ENCODE assay signal across 3 cellular contexts in the genomic region with DNA sequence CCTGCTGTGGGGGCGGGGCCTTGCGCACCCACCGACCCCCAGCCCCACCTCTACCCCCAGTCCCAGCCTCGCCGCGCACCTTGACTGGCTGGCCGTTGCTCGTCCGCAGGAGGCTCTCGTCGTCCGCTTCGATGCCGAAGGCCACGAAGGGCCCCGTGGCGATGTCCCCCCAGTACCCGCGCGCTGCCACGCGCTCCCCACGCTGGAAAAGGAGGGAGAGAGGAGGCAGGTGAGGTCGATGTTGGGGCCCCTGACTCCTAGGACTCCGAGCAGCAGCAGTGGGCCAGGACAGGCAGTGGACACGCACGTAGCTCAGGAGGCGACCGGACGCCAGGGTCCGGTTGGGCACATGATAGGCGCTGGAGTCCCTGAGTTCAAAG.
A peak's percentile ranks its signal among the peaks of the same experiment; 100 is the strongest.
TF ChIP-seq lines count a peak whose summit lies in the region.

No MANE protein-coding gene starts in this region.

TF ChIP-seq in GM23338, 12 proteins besides CTCF, POLR2A, EP300 and RAD21:
- TF ChIP-seq, protein P1, sequence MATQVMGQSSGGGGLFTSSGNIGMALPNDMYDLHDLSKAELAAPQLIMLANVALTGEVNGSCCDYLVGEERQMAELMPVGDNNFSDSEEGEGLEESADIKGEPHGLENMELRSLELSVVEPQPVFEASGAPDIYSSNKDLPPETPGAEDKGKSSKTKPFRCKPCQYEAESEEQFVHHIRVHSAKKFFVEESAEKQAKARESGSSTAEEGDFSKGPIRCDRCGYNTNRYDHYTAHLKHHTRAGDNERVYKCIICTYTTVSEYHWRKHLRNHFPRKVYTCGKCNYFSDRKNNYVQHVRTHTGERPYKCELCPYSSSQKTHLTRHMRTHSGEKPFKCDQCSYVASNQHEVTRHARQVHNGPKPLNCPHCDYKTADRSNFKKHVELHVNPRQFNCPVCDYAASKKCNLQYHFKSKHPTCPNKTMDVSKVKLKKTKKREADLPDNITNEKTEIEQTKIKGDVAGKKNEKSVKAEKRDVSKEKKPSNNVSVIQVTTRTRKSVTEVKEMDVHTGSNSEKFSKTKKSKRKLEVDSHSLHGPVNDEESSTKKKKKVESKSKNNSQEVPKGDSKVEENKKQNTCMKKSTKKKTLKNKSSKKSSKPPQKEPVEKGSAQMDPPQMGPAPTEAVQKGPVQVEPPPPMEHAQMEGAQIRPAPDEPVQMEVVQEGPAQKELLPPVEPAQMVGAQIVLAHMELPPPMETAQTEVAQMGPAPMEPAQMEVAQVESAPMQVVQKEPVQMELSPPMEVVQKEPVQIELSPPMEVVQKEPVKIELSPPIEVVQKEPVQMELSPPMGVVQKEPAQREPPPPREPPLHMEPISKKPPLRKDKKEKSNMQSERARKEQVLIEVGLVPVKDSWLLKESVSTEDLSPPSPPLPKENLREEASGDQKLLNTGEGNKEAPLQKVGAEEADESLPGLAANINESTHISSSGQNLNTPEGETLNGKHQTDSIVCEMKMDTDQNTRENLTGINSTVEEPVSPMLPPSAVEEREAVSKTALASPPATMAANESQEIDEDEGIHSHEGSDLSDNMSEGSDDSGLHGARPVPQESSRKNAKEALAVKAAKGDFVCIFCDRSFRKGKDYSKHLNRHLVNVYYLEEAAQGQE (IDR thresholded peaks at IDR 0.05; ENCODE audit: unreplicated experiment), result no peak
- TF ChIP-seq POLR2AphosphoS5 (IDR thresholded peaks at IDR 0.05; ENCODE audit: low read depth), result peak; percentile 69

TF ChIP-seq in IMR-90, 13 proteins besides CTCF, POLR2A, EP300 and RAD21:
- TF ChIP-seq RCOR1 (IDR thresholded peaks at IDR 0.05; ENCODE audit: insufficient replicate concordance, low read length) (no peak), CEBPB (IDR thresholded peaks at IDR 0.05; ENCODE audit: low read depth, low read length) (no peak)
- TF ChIP-seq, protein P2, sequence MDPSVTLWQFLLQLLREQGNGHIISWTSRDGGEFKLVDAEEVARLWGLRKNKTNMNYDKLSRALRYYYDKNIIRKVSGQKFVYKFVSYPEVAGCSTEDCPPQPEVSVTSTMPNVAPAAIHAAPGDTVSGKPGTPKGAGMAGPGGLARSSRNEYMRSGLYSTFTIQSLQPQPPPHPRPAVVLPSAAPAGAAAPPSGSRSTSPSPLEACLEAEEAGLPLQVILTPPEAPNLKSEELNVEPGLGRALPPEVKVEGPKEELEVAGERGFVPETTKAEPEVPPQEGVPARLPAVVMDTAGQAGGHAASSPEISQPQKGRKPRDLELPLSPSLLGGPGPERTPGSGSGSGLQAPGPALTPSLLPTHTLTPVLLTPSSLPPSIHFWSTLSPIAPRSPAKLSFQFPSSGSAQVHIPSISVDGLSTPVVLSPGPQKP (IDR thresholded peaks at IDR 0.05; ENCODE audit: borderline replicate concordance, low read depth, low read length), result no peak

TF ChIP-seq in H1, 55 proteins besides CTCF, POLR2A, EP300 and RAD21:
- TF ChIP-seq, protein P3, sequence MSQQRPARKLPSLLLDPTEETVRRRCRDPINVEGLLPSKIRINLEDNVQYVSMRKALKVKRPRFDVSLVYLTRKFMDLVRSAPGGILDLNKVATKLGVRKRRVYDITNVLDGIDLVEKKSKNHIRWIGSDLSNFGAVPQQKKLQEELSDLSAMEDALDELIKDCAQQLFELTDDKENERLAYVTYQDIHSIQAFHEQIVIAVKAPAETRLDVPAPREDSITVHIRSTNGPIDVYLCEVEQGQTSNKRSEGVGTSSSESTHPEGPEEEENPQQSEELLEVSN (IDR thresholded peaks at IDR 0.05), result peak; percentile 73; the same call in 1 of the 2 replicates
- TF ChIP-seq HDAC2 (IDR thresholded peaks at IDR 0.05; ENCODE audit: borderline replicate concordance in 1 of 2, low read depth in 2 of 2, low read length in 2 of 2) (0 out of 4 replicates have a peak, but pooled peaks of 1 of the 2 experiments have one; percentile 17), SIX5 (IDR thresholded peaks at IDR 0.05; ENCODE audit: low read depth, low read length) (no peak), KDM4A (IDR thresholded peaks at IDR 0.05; ENCODE audit: low read depth, low read length, severe bottlenecking) (peak; percentile 83), SUZ12 (IDR thresholded peaks at IDR 0.05; ENCODE audit: low read length) (no peak), NANOG (IDR thresholded peaks at IDR 0.05; ENCODE audit: insufficient read depth, low read depth, low read length, poor library complexity, severe bottlenecking) (no peak), RFX5 (IDR thresholded peaks at IDR 0.05; ENCODE audit: borderline replicate concordance, low read depth, low read length) (no peak), BCL11A (IDR thresholded peaks at IDR 0.05; ENCODE audit: low read depth in 2 of 2, low read length in 2 of 2) (no peak), ASH2L (IDR thresholded peaks at IDR 0.05; ENCODE audit: low read length) (peak; percentile 36), TAF1 (IDR thresholded peaks at IDR 0.05; ENCODE audit: low read depth, low read length) (0 out of 2 replicates have a peak, but pooled peaks have one; percentile 24), CBX8 (IDR thresholded peaks at IDR 0.05; ENCODE audit: borderline replicate concordance, low read depth, low read length) (no peak)
- TF ChIP-seq, protein P4, sequence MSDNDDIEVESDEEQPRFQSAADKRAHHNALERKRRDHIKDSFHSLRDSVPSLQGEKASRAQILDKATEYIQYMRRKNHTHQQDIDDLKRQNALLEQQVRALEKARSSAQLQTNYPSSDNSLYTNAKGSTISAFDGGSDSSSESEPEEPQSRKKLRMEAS (IDR thresholded peaks at IDR 0.05), result peak; percentile 66; the same call in 1 of the 2 replicates
